In genomic region chr12:9346866-9347327, GRCh38 we compare ENCODE assay signal across 17 cellular contexts.
DNase-seq lines count a peak whose midpoint lies in the region; ATAC-seq and TF ChIP-seq lines count a peak whose summit lies in the region.
"Had no signal": no experiment of that assay in that cellular context is flagged by ENCODE, and none has a peak within 500 bp of the region (broad histone marks: within the 10 kb centered on the region; RNA-seq: fewer than 3 reads in every experiment).

No MANE protein-coding gene starts in this region.

- H3K4me3 ChIP-seq in endodermal cell (ENCODE audit: low read length) = no peak overlapping the region
- H3K4me3 ChIP-seq: MG63 had no signal

- no peaks in the 10 kb centered on the region for H3K27me3 ChIP-seq in endodermal cell (ENCODE audit: control insufficient read depth, insufficient read depth, low read length, poor library complexity, severe bottlenecking)
- H3K27me3 ChIP-seq: MG63 had no signal

- no peaks in the 10 kb centered on the region for H3K4me1 ChIP-seq in endodermal cell (ENCODE audit: control insufficient read depth, insufficient read depth, low read length)
- H3K4me1 ChIP-seq: Caco-2 had no signal

- no peaks in the 10 kb centered on the region for H3K36me3 ChIP-seq in endodermal cell (ENCODE audit: control insufficient read depth, insufficient read depth, low read length)
- H3K36me3 ChIP-seq: MG63 had no signal

- TF ChIP-seq CTCF in endodermal cell (conservative IDR thresholded peaks at IDR 0.05) (no peak), nephron (IDR thresholded peaks at IDR 0.05; ENCODE audit: unreplicated experiment in 3 of 3) (no peak), GM10266 (IDR thresholded peaks at IDR 0.05; ENCODE audit: control insufficient read depth, insufficient read depth, low read depth, missing control alignments) (no peak)

- H3K27ac Mint-ChIP-seq in endodermal cell (no peak overlapping the region), nephron (peak overlapping the region in 2 of 3 experiments; percentile 15 to 50)

- H3K4me1 Mint-ChIP-seq in endodermal cell (peaks cover 2% of the 10 kb centered on the region), nephron (peaks cover 53% of the 10 kb centered on the region)

- H3K9ac ChIP-seq in endodermal cell (ENCODE audit: extremely low read depth, low read length, poor library complexity, severe bottlenecking) = no peak overlapping the region

- peaks cover 10% of the 10 kb centered on the region for H3K36me3 Mint-ChIP-seq in endodermal cell (ENCODE audit: low read depth)
- H3K36me3 Mint-ChIP-seq in nephron (ENCODE audit: low read depth) = peaks cover 4% of the 10 kb centered on the region

- DNase-seq in Right ventricle myocardium superior = peak; percentile 65
- DNase-seq in cardiac septum (ENCODE audit: low spot score) = no peak
- peak; percentile 1 for DNase-seq in MV-4-11 (lab: John Stamatoyannopoulos, UW)
- DNase-seq in endodermal cell = peak; percentile 36
- DNase-seq in GM10266 (ENCODE audit: extremely low spot score) = no peak
- DNase-seq in SHP77 (lab: John Stamatoyannopoulos, UW) = no peak
- DNase-seq: Caco-2, KG1, NCI-H1105 treated with DMSO at 0.1 percent for 48 hours, NCI-H187, NCI-H2171, NCI-H774 had no signal

- H3K4me3 Mint-ChIP-seq in endodermal cell (no peak overlapping the region), nephron (no peak overlapping the region)

- WGBS in endodermal cell (ENCODE audit: insufficient coverage in 1 of 2, insufficient read length in 1 of 2), 2 experiments = 82 to 94% methylated on average over 5 of the region's 5 CpGs

- ATAC-seq in Right ventricle myocardium superior (ENCODE audit: poor library complexity) (no peak), HG03469 (IDR thresholded peaks at IDR 0.05; ENCODE audit: unreplicated experiment) (no peak)
- ATAC-seq: HCT116, Panc1 had no signal

- H3K27ac ChIP-seq in endodermal cell (ENCODE audit: low read depth, low read length) = no peak overlapping the region

- intact Hi-C loops in Right ventricle myocardium superior (cut with DNase I) = no loop called here
- intact Hi-C loops in cardiac septum (cut with DNase I) = no loop called here

- no peaks in the 10 kb centered on the region for H3K9me3 ChIP-seq in endodermal cell (ENCODE audit: control insufficient read depth, low read length)
- H3K9me3 ChIP-seq: MG63 had no signal

- H3K9me3 Mint-ChIP-seq in endodermal cell = peaks cover 15% of the 10 kb centered on the region
- peaks cover 5% of the 10 kb centered on the region for H3K9me3 Mint-ChIP-seq in nephron

- H3K27me3 Mint-ChIP-seq in endodermal cell (ENCODE audit: insufficient read depth) (no peaks in the 10 kb centered on the region), nephron (ENCODE audit: low read depth) (no peaks in the 10 kb centered on the region)

Comparison
In these comparisons a context has a peak if more than half of its experiments do, and no peak if none do; other contexts are left out.
1. DNase-seq: peak in Right ventricle myocardium superior (single experiment), MV-4-11 (single experiment) and endodermal cell (single experiment); none in cardiac septum (single experiment), GM10266 (single experiment) and SHP77 (0 of 2).